Comparison of ENCODE assay signal across 11 cellular contexts in the genomic region with DNA sequence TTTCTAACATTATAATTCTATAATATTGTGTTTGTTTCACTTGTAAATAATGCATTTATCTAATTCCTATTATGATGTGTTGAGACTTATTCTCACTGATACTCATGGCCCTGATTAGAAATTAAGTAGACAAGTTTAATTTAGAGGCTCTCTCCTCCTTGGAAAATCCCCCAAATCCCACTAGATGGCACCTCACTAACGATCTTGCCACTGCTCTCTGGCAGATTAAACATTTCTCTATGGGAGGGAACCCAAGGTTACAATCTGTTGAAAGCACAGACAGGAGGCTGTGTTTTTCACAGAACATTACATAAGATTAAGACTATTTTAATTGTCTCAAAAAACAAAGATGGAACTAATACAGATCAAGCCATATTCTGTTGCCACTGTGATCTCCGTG.
A peak's percentile ranks its signal among the peaks of the same experiment; 100 is the strongest.
DNase-seq lines count a peak whose midpoint lies in the region; ATAC-seq lines count a peak whose summit lies in the region.
"Had no signal": no experiment of that assay in that cellular context is flagged by ENCODE, and none has a peak within 500 bp of the region (broad histone marks: within the 10 kb centered on the region; RNA-seq: fewer than 3 reads in every experiment).

No MANE protein-coding gene starts in this region.

- no peak overlapping the region for H3K27ac Mint-ChIP-seq in activated T-cell treated with anti-CD3 and anti-CD28 coated beads, Interleukin-2, amount 50 U/mL, for 24 hours
- H3K27ac Mint-ChIP-seq: activated naive CD4-positive, alpha-beta T cell treated with anti-CD3 and anti-CD28 coated beads, Interleukin-2, amount 50 U/mL, for 72 hours had no signal

- H3K9me3 Mint-ChIP-seq in activated T-cell treated with anti-CD3 and anti-CD28 coated beads, Interleukin-2, amount 50 U/mL, for 24 hours = no peaks in the 10 kb centered on the region
- H3K9me3 Mint-ChIP-seq: activated naive CD4-positive, alpha-beta T cell treated with anti-CD3 and anti-CD28 coated beads, Interleukin-2, amount 50 U/mL, for 72 hours had no signal

- DNase-seq in A172 (ENCODE audit: low spot score) (peak; percentile 14), HS-5 (ENCODE audit: low read depth) (peak; percentile 3), NCI-H82 treated with DMSO at 0.1 percent for 48 hours (lab: John Stamatoyannopoulos, UW; ENCODE audit: unreplicated experiment) (peak; percentile 68), fibroblast of gingiva (ENCODE audit: low read depth) (peak; percentile 12), occipital lobe (lab: John Stamatoyannopoulos, UW) (no peak)
- no peak for DNase-seq in activated T-cell treated with anti-CD3 and anti-CD28 coated beads, Interleukin-2, amount 50 U/mL, for 24 hours
- DNase-seq: Calu3, foreskin melanocyte had no signal

- H3K4me3 Mint-ChIP-seq in activated T-cell treated with anti-CD3 and anti-CD28 coated beads, Interleukin-2, amount 50 U/mL, for 24 hours = no peak overlapping the region

- no peaks in the 10 kb centered on the region for H3K4me1 Mint-ChIP-seq in activated T-cell treated with anti-CD3 and anti-CD28 coated beads, Interleukin-2, amount 50 U/mL, for 24 hours (ENCODE audit: low read depth)

- H3K36me3 Mint-ChIP-seq in activated T-cell treated with anti-CD3 and anti-CD28 coated beads, Interleukin-2, amount 50 U/mL, for 24 hours (ENCODE audit: low read depth) = no peaks in the 10 kb centered on the region
- H3K36me3 Mint-ChIP-seq: activated naive CD4-positive, alpha-beta T cell treated with anti-CD3 and anti-CD28 coated beads, Interleukin-2, amount 50 U/mL, for 72 hours had no signal

- ATAC-seq in GM19328 (IDR thresholded peaks at IDR 0.05; ENCODE audit: unreplicated experiment) (no peak), HG03108 (IDR thresholded peaks at IDR 0.05; ENCODE audit: unreplicated experiment) (no peak)
- ATAC-seq: activated naive CD4-positive, alpha-beta T cell treated with anti-CD3 and anti-CD28 coated beads, Interleukin-2, amount 50 U/mL, for 72 hours had no signal

- H3K27me3 Mint-ChIP-seq in activated T-cell treated with anti-CD3 and anti-CD28 coated beads, Interleukin-2, amount 50 U/mL, for 24 hours = no peaks in the 10 kb centered on the region

Comparison
In these comparisons a context has a peak if more than half of its experiments do, and no peak if none do; other contexts are left out.
1. DNase-seq: peak in A172 (single experiment), HS-5 (single experiment), NCI-H82 treated with DMSO at 0.1 percent for 48 hours (single experiment) and fibroblast of gingiva (single experiment); none in occipital lobe (single experiment) and activated T-cell treated with anti-CD3 and anti-CD28 coated beads, Interleukin-2, amount 50 U/mL, for 24 hours (single experiment).